12 cellular contexts compared by ENCODE assay signal in the genomic region with DNA sequence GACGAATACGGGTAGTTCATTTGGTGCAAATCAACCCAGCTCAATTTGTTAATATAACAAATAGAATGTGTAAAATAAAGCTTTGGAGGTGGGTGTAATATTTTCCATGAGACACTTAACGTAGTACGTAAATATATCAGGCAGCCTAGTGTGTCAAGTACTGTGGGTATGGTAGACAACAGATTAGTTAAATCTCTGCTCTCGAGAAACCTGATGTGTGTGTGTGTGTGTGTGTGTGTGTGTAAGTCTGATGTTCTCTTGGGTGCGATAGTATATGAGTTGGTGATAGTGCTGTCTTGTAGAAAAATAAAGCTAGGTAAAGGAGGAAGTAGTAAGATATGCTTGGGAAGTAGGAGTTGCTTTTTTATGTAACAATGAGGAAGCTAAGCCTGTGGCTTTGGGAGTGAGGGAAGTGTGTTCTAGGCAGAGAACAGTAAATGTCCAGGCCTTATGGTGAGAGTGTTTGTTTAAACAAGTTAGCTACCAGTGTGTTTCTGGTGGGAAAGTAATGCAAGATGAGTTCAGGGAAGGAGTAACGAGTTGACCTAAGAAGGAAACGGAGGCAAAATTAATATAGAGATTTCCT. TPM values are rescaled to one million over a fixed set of nuclear protein-coding genes. Genes with fewer than 3 reads are reported as not detected.
DNase-seq lines count a peak whose midpoint lies in the region; ATAC-seq, FAIRE-seq and TF ChIP-seq lines count a peak whose summit lies in the region.
"Had no signal": no experiment of that assay in that cellular context is flagged by ENCODE, and none has a peak within 500 bp of the region (broad histone marks: within the 10 kb centered on the region; RNA-seq: fewer than 3 reads in every experiment).

No MANE protein-coding gene starts in this region.

- no peak overlapping the region for H2AFZ ChIP-seq in HepG2 (ENCODE audit: low read length)

- H3K27ac ChIP-seq in HepG2 (ENCODE audit: extremely low read length, insufficient read depth, low read length): no peak overlapping the region
- H3K27ac ChIP-seq: tibial artery had no signal

- intact Hi-C loops in Right ventricle myocardium superior (cut with DNase I) (no loop called here), cardiac septum (cut with DNase I) (no loop called here), HepG2 (cut with micrococcal nuclease; ENCODE audit: unreplicated experiment) (no loop called here)

- H3K79me2 ChIP-seq in HepG2 (ENCODE audit: insufficient read depth, low read length): peaks cover 94% of the 10 kb centered on the region

- in situ Hi-C loops in HepG2 (cut with HindIII; ENCODE audit: extremely low pct_ligation_motif_present, low pct_unique_long_range_greater_than_20kb): no loop called here

- CTCF ChIA-PET in HepG2 (lab: Yijun Ruan, JAX; ENCODE audit: low intra/inter-chr PET ratio, low total read pairs): no interaction called here
- CTCF ChIA-PET in GM10248 (lab: Yijun Ruan, JAX): interaction anchor here (1.1 kb wide), 1 partner anchor 165 kb away, joined by 3 read pairs; no protein-coding TSS in a partner anchor

- WGBS in HepG2 (ENCODE audit: low lambda C conversion rate): 99% methylated on average over 8 of the region's 8 CpGs

- H3K4me1 ChIP-seq in HepG2 (ENCODE audit: insufficient read depth, low read length): peaks cover under 1% of the 10 kb centered on the region; the same call in 1 of the 2 replicates

- H3K4me1 Mint-ChIP-seq in type B pancreatic cell (ENCODE audit: unreplicated experiment): peaks cover 44% of the 10 kb centered on the region

- H3K27me3 ChIP-seq in bronchial epithelial cell (ENCODE audit: control insufficient read depth, insufficient read depth, low read length) (no peaks in the 10 kb centered on the region), HepG2 (ENCODE audit: control insufficient read depth in 1 of 2, insufficient read depth in 2 of 2, low read length in 2 of 2) (no peaks in the 10 kb centered on the region)
- H3K27me3 ChIP-seq: tibial artery had no signal

- no peak overlapping the region for H3K4me3 Mint-ChIP-seq in type B pancreatic cell

- no TSS peak for BruUV-seq in HepG2 (replicated peaks; lab: Mats Ljungman, UMichigan)

- no peak overlapping the region for H3K9ac ChIP-seq in HepG2 (ENCODE audit: insufficient read depth, low read depth, low read length)

- TF ChIP-seq CTCF in bronchial epithelial cell (IDR thresholded peaks at IDR 0.05; ENCODE audit: insufficient read depth, low read length, severe bottlenecking) (no peak), HepG2 (CRISPR knock-in tag; IDR thresholded peaks at IDR 0.05) (no peak), type B pancreatic cell (conservative IDR thresholded peaks at IDR 0.05) (no peak), GM10248 (IDR thresholded peaks at IDR 0.05; ENCODE audit: control extremely low read depth, extremely low read depth, low read depth, missing control alignments) (no peak)

- H3K4me2 ChIP-seq in HepG2 (ENCODE audit: low read depth, low read length): no peak overlapping the region

- H3K36me3 ChIP-seq in bronchial epithelial cell (ENCODE audit: control insufficient read depth, insufficient read depth, low read length) (peaks cover 2% of the 10 kb centered on the region), HepG2 (replicated peaks in 1 of 2; ENCODE audit: control insufficient read depth in 1 of 2, insufficient read depth in 2 of 2, low read length in 2 of 2) (peaks cover 10 to 71% of the 10 kb centered on the region in 2 experiments)

- ATAC-seq in Right ventricle myocardium superior (ENCODE audit: poor library complexity) (peak; percentile 60), HepG2 (no peak)

- H3K27ac Mint-ChIP-seq in type B pancreatic cell: peak overlapping the region; percentile 55

- no peak for TF ChIP-seq RAD21 in HepG2 (CRISPR knock-in tag; IDR thresholded peaks at IDR 0.05)

- FAIRE-seq in bronchial epithelial cell (lab: Jason Lieb, UNC): no peak
- no peak for FAIRE-seq in HepG2 (lab: Jason Lieb, UNC)

- POLR2A ChIA-PET in HepG2 (lab: Yijun Ruan, JAX) (no interaction called here), GM10248 (lab: Yijun Ruan, JAX) (no interaction called here)

- peaks cover 61% of the 10 kb centered on the region for H4K20me1 ChIP-seq in HepG2 (ENCODE audit: insufficient read depth, low read length)

- H3K36me3 Mint-ChIP-seq in type B pancreatic cell: peaks cover 42% of the 10 kb centered on the region

- TF ChIP-seq POLR2A in HepG2 (IDR thresholded peaks at IDR 0.05; ENCODE audit: insufficient read depth in 1 of 2, low read depth in 2 of 2, low read length in 2 of 2): no peak

- no peaks in the 10 kb centered on the region for H3K9me3 ChIP-seq in HepG2 (ENCODE audit: low read length)
- H3K9me3 ChIP-seq: tibial artery had no signal

- H3K4me3 ChIP-seq in bronchial epithelial cell (ENCODE audit: low read depth, low read length) (no peak overlapping the region), HepG2 (replicated peaks in 1 of 3; ENCODE audit: insufficient read depth in 1 of 3, low read depth in 2 of 3, low read length in 3 of 3) (no peak overlapping the region)
- H3K4me3 ChIP-seq: tibial artery had no signal

- TF ChIP-seq EP300 in HepG2 (IDR thresholded peaks at IDR 0.05; ENCODE audit: low read depth in 2 of 2, low read length in 2 of 2) (no peak), HepG2 (CRISPR knock-in tag; IDR thresholded peaks at IDR 0.05; ENCODE audit: borderline replicate concordance) (no peak)

- H3K27me3 Mint-ChIP-seq in type B pancreatic cell: no peaks in the 10 kb centered on the region

- no peak for DNase-seq in Right ventricle myocardium superior
- DNase-seq in cardiac septum (ENCODE audit: low spot score): no peak
- peak; percentile 35 for DNase-seq in bronchial epithelial cell (ENCODE audit: low read depth)
- no peak for DNase-seq in HepG2 (ENCODE audit: low spot score)
- DNase-seq in type B pancreatic cell (ENCODE audit: extremely low spot score, unreplicated experiment): no peak
- DNase-seq in NCI-H69 (lab: John Stamatoyannopoulos, UW): no peak
- no peak for DNase-seq in GM10248 (ENCODE audit: extremely low spot score)
- no peak for DNase-seq in NCI-H510A treated with DMSO at 0.1 percent for 48 hours (lab: John Stamatoyannopoulos, UW)
- DNase-seq: caudate nucleus, left cardiac atrium, NCI-H1694 treated with DMSO at 0.1 percent for 48 hours, tibial artery had no signal

- H3K9me3 Mint-ChIP-seq in type B pancreatic cell: no peaks in the 10 kb centered on the region

TF ChIP-seq in HepG2, 621 proteins besides CTCF, POLR2A, EP300 and RAD21:
- peak; percentile 22 for TF ChIP-seq RBM22 (optimal IDR thresholded peaks at IDR 0.05; ENCODE audit: low read length)
- TF ChIP-seq ZFP90 (CRISPR knock-in tag; IDR thresholded peaks at IDR 0.05; ENCODE audit: borderline replicate concordance): no peak

RNA-seq across cellular contexts. Expression of a gene that starts 26.1 kb away (rescaled TPM):
- 92.9 TPM for total RNA-seq in Right ventricle myocardium superior
- total RNA-seq in cardiac septum: 98.9 TPM
- 36.6 and 56.5 TPM in 2 replicates for total RNA-seq in bronchial epithelial cell
- 69.1 and 70.2 TPM in 2 replicates for total RNA-seq in HepG2 (2016; rRNA removed; fragmentation: Illumina TruSeq; extraction: Trizol)
- 22.3 and 23.3 TPM in 2 replicates for total RNA-seq in HepG2 (2016; cell fraction: cytosol; rRNA removed; fragmentation: Illumina TruSeq; extraction: Trizol; ENCODE audit: low read depth)
- 68.2 and 73.1 TPM in 2 replicates for total RNA-seq in HepG2 (2016; cell fraction: insoluble cytoplasmic fraction; rRNA removed; fragmentation: Illumina TruSeq; extraction: Trizol)
- 51.1 and 64.4 TPM in 2 replicates for total RNA-seq in HepG2 (2016; cell fraction: membrane; rRNA removed; fragmentation: Illumina TruSeq; extraction: Trizol)
- 66.1 and 73.8 TPM in 2 replicates for total RNA-seq in HepG2 (2016; cell fraction: nucleus; rRNA removed; fragmentation: Illumina TruSeq; extraction: Trizol)
- 85.2 and 96.2 TPM in 2 replicates for polyA plus RNA-seq in HepG2 (2011; rRNA removed)
- 48.8 and 67.1 TPM in 2 replicates for polyA plus RNA-seq in HepG2 (2011; cell fraction: cytosol; rRNA removed)
- 38.1 and 40.6 TPM in 2 replicates for polyA plus RNA-seq in HepG2 (2011; cell fraction: nucleus; rRNA removed)
- 63.9 and 73.2 TPM in 2 replicates for polyA plus RNA-seq in HepG2 (2012)
- 8.0 and 9.8 TPM in 2 replicates for polyA plus RNA-seq in HepG2 (2016; cell fraction: cytosol; fragmentation: Illumina TruSeq; extraction: Trizol; ENCODE audit: low read depth)
- polyA plus RNA-seq in HepG2 (2016; cell fraction: insoluble cytoplasmic fraction; fragmentation: Illumina TruSeq; extraction: Trizol; ENCODE audit: low read depth): 85.0 and 88.2 TPM in 2 replicates
- 33.0 and 38.6 TPM in 2 replicates for polyA plus RNA-seq in HepG2 (2016; cell fraction: membrane; fragmentation: Illumina TruSeq; extraction: Trizol; ENCODE audit: low read depth)
- polyA plus RNA-seq in HepG2 (2016; cell fraction: nucleus; fragmentation: Illumina TruSeq; extraction: Trizol; ENCODE audit: insufficient read depth, low read depth): 68.4 and 72.1 TPM in 2 replicates
- polyA minus RNA-seq in HepG2 (2011; rRNA and poly(A)+ RNA removed; ENCODE audit: low replicate concordance): 86.5 and 108 TPM in 2 replicates
- 44.2 and 45.6 TPM in 2 replicates for polyA minus RNA-seq in HepG2 (2011; cell fraction: cytosol; rRNA and poly(A)+ RNA removed)
- 145 and 151 TPM in 2 replicates for polyA minus RNA-seq in HepG2 (2011; cell fraction: nucleus; rRNA and poly(A)+ RNA removed)
- total RNA-seq in type B pancreatic cell (ENCODE audit: low replicate concordance): 110 and 115 TPM in 2 replicates
